1 cellular context compared by ENCODE assay signal in the genomic region with DNA sequence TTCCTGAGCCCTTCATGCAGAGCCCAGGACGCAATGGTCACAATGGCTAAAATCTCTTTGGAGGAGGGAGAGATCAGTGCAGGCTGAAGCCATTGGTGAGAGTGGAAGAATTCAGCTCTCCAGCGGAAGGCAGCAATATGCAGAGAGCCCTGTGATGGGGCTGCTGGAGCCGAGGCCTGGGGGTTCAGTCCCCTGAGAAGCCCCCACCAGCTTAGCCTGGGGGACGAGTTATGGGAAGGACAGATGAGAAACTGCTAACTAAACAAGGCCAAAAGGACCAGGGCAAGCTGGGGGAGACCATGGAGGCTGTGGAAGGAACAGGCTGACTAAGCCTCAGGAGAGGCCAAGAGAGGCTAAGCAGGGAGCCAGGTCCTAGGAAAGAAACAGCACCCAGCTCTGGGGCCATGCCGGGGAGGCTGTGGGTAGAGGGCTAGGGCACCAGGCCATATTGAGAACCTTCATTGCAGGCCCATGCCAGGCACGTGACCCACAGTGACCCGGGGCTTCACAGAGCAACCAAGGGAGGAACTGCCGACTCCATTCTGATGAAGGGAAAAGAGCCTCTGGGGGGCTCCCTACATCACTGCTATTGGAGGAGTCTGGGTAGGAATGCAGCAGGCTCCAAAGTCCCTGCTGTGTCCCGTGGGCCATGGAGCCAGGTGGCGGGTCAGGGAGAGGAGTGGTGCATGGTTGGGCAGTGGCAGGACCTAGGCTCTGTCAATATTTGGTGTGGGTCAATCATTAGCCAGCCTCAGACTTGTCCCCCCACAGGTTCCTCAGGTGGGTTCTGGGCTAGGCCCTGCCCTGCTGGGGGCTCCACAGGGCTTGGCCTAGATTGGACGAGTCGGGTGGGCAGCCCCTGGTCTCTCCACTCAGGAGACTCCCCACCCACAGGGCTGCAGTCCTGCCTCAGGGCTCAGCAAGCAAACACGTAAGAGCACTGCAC.
TF ChIP-seq lines count a peak whose summit lies in the region.

No MANE protein-coding gene starts in this region.

TF ChIP-seq in HepG2, 621 proteins besides CTCF, POLR2A, EP300 and RAD21 (continued from another document):
- TF ChIP-seq, protein P1, sequence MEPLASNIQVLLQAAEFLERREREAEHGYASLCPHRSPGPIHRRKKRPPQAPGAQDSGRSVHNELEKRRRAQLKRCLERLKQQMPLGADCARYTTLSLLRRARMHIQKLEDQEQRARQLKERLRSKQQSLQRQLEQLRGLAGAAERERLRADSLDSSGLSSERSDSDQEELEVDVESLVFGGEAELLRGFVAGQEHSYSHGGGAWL (CRISPR knock-in tag; IDR thresholded peaks at IDR 0.05): peak; percentile 72; the same call in 1 of the 2 replicates
- TF ChIP-seq SMARCC2 (IDR thresholded peaks at IDR 0.05) (no peak), GATA4 (IDR thresholded peaks at IDR 0.05; ENCODE audit: borderline replicate concordance, low read depth) (peak; percentile 71), ZNF644 (CRISPR knock-in tag; IDR thresholded peaks at IDR 0.05; ENCODE audit: low read depth) (peak; percentile 94), RFXAP (CRISPR knock-in tag; IDR thresholded peaks at IDR 0.05; ENCODE audit: borderline replicate concordance) (peak; percentile 80), TFDP2 (CRISPR knock-in tag; IDR thresholded peaks at IDR 0.05) (peak; percentile 89), JUN (CRISPR knock-in tag; IDR thresholded peaks at IDR 0.05) (peak; percentile 60; the same call in 1 of the 2 replicates), AGO2 (optimal IDR thresholded peaks at IDR 0.05; ENCODE audit: low read depth, low read length) (no peak), BORCS8-MEF2B (CRISPR knock-in tag; IDR thresholded peaks at IDR 0.05) (peak; percentile 15; the same call in 1 of the 2 replicates), MLX (CRISPR knock-in tag; IDR thresholded peaks at IDR 0.05) (peak; percentile 98), ZNF407 (CRISPR knock-in tag; IDR thresholded peaks at IDR 0.05; ENCODE audit: not compliant biosample characterization) (peak; percentile 74), AKAP8 (CRISPR knock-in tag; IDR thresholded peaks at IDR 0.05) (0 out of 2 replicates have a peak, but pooled peaks have one; percentile 10), MIER3 (CRISPR knock-in tag; IDR thresholded peaks at IDR 0.05; ENCODE audit: borderline replicate concordance) (peak; percentile 99)
- TF ChIP-seq, protein P2, sequence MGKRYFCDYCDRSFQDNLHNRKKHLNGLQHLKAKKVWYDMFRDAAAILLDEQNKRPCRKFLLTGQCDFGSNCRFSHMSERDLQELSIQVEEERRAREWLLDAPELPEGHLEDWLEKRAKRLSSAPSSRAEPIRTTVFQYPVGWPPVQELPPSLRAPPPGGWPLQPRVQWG (CRISPR knock-in tag; IDR thresholded peaks at IDR 0.05; ENCODE audit: borderline replicate concordance, low read depth): no peak
